10 cellular contexts compared by ENCODE assay signal in genomic region chr14:24315243-24315806, GRCh38. TPM values are rescaled to one million over a fixed set of nuclear protein-coding genes. Genes with fewer than 3 reads are reported as not detected.
DNase-seq lines count a peak whose midpoint lies in the region; ATAC-seq and TF ChIP-seq lines count a peak whose summit lies in the region.
"Had no signal": no experiment of that assay in that cellular context is flagged by ENCODE, and none has a peak within 500 bp of the region (broad histone marks: within the 10 kb centered on the region; RNA-seq: fewer than 3 reads in every experiment).

No MANE protein-coding gene starts in this region.

- H3K27me3 ChIP-seq in mucosa of rectum (ENCODE audit: control insufficient read depth in 2 of 2, insufficient read depth in 2 of 2, low read length in 2 of 2) (peaks cover 0 to 3% of the 10 kb centered on the region in 2 donors), thyroid gland (no peaks in the 10 kb centered on the region)

- H3K36me3 ChIP-seq in mucosa of rectum (ENCODE audit: control insufficient read depth in 2 of 2, insufficient read depth in 2 of 2, low read length in 2 of 2) = no peaks in the 10 kb centered on the region
- no peaks in the 10 kb centered on the region for H3K36me3 ChIP-seq in thyroid gland

- H3K4me1 ChIP-seq in mucosa of rectum (ENCODE audit: control insufficient read depth in 2 of 2, insufficient read depth in 2 of 2, low read length in 2 of 2) (peaks cover 21 to 32% of the 10 kb centered on the region in 2 donors), thyroid gland (peaks cover 10 to 56% of the 10 kb centered on the region in 2 donors)

- H3K9me3 Mint-ChIP-seq in activated CD4-positive, alpha-beta T cell treated with anti-CD3 and anti-CD28 coated beads, Interleukin-2, amount 10 ng/mL, durations not matched to agents 7 days and 5 days = no peaks in the 10 kb centered on the region
- no peaks in the 10 kb centered on the region for H3K9me3 Mint-ChIP-seq in central memory CD8-positive, alpha-beta T cell

- H3K9me3 ChIP-seq in mucosa of rectum (ENCODE audit: control insufficient read depth in 2 of 2, low read length in 2 of 2) (no peaks in the 10 kb centered on the region), thyroid gland (no peaks in the 10 kb centered on the region)
- H3K9me3 ChIP-seq: A549 had no signal

- CTCF ChIA-PET in activated CD4-positive, alpha-beta T cell treated with anti-CD3 and anti-CD28 coated beads, Interleukin-2, amount 10 ng/mL, durations not matched to agents 7 days and 5 days (lab: Charles Lee) = interaction anchor here (0.7 to 1.1 kb wide), 2 partner anchors 22 to 25 kb away, joined by 3 read pairs; no protein-coding TSS in a partner anchor

- peaks cover 28% of the 10 kb centered on the region for H3K36me3 Mint-ChIP-seq in activated CD4-positive, alpha-beta T cell treated with anti-CD3 and anti-CD28 coated beads, Interleukin-2, amount 10 ng/mL, durations not matched to agents 7 days and 5 days (ENCODE audit: low read depth)
- peaks cover 7% of the 10 kb centered on the region for H3K36me3 Mint-ChIP-seq in central memory CD8-positive, alpha-beta T cell (ENCODE audit: insufficient read depth)

- no peak for TF ChIP-seq CTCF in thyroid gland (IDR thresholded peaks at IDR 0.05)

- intact Hi-C loops in thyroid gland (cut with DNase I) = no loop called here

- peak overlapping the region; percentile 48 to 53 for H3K27ac ChIP-seq in mucosa of rectum (ENCODE audit: low read depth in 2 of 2, low read length in 2 of 2)
- peak overlapping the region in 2 of 3 donors; percentile 49 to 52 for H3K27ac ChIP-seq in thyroid gland
- H3K27ac ChIP-seq: A549 had no signal

- 83 to 94% methylated on average over 10 of the region's 10 CpGs for WGBS in thyroid gland, 2 donors

- no peak for DNase-seq in activated CD4-positive, alpha-beta T cell treated with anti-CD3 and anti-CD28 coated beads, Interleukin-2, amount 10 ng/mL, durations not matched to agents 7 days and 5 days
- no peak for DNase-seq in activated CD4-positive, alpha-beta T cell treated with anti-CD3 and anti-CD28 coated beads for 4 hours
- DNase-seq in central memory CD8-positive, alpha-beta T cell (ENCODE audit: low spot score in 2 of 2) = no peak
- DNase-seq in thyroid gland (no peak), NCI-H446 treated with DMSO at 0.1 percent for 48 hours (lab: John Stamatoyannopoulos, UW) (no peak)
- no peak for DNase-seq in activated effector memory CD4-positive, alpha-beta T cell treated with anti-CD3 and anti-CD28 coated beads, Interleukin-2, amount 50 U/mL, for 16 hours
- DNase-seq: NCI-H510A had no signal

- POLR2A ChIA-PET in activated CD4-positive, alpha-beta T cell treated with anti-CD3 and anti-CD28 coated beads, Interleukin-2, amount 10 ng/mL, durations not matched to agents 7 days and 5 days (lab: Charles Lee) = no interaction called here

- peaks cover 7% of the 10 kb centered on the region for H3K27me3 Mint-ChIP-seq in activated CD4-positive, alpha-beta T cell treated with anti-CD3 and anti-CD28 coated beads, Interleukin-2, amount 10 ng/mL, durations not matched to agents 7 days and 5 days
- H3K27me3 Mint-ChIP-seq in central memory CD8-positive, alpha-beta T cell = no peaks in the 10 kb centered on the region

- no peak for ATAC-seq in central memory CD8-positive, alpha-beta T cell (replicated peaks; ENCODE audit: extremely low read depth, poor library complexity, severe bottlenecking)
- no peak for ATAC-seq in GM19395 (IDR thresholded peaks at IDR 0.05; ENCODE audit: unreplicated experiment)
- ATAC-seq: A549 had no signal

- H3K27ac Mint-ChIP-seq in activated CD4-positive, alpha-beta T cell treated with anti-CD3 and anti-CD28 coated beads, Interleukin-2, amount 10 ng/mL, durations not matched to agents 7 days and 5 days = peak overlapping the region; percentile 66
- peak overlapping the region; percentile 8 for H3K27ac Mint-ChIP-seq in central memory CD8-positive, alpha-beta T cell (ENCODE audit: low read depth)

- peak overlapping the region; percentile 33 to 34 for H3K4me3 ChIP-seq in mucosa of rectum (ENCODE audit: low read length in 2 of 2)
- H3K4me3 ChIP-seq in thyroid gland (replicated peaks in 1 of 3) = no peak overlapping the region
- H3K4me3 ChIP-seq: A549 had no signal

- no peak overlapping the region for H3K4me3 Mint-ChIP-seq in activated CD4-positive, alpha-beta T cell treated with anti-CD3 and anti-CD28 coated beads, Interleukin-2, amount 10 ng/mL, durations not matched to agents 7 days and 5 days
- peak overlapping the region; percentile 25 for H3K4me3 Mint-ChIP-seq in central memory CD8-positive, alpha-beta T cell

- no peak for TF ChIP-seq POLR2A in thyroid gland (IDR thresholded peaks at IDR 0.05)

- peaks cover 58% of the 10 kb centered on the region for H3K4me1 Mint-ChIP-seq in activated CD4-positive, alpha-beta T cell treated with anti-CD3 and anti-CD28 coated beads, Interleukin-2, amount 10 ng/mL, durations not matched to agents 7 days and 5 days
- peaks cover 56% of the 10 kb centered on the region for H3K4me1 Mint-ChIP-seq in central memory CD8-positive, alpha-beta T cell

- peak overlapping the region in 1 of 2 donors; percentile 33 for H3K9ac ChIP-seq in mucosa of rectum (ENCODE audit: low read depth in 1 of 2, low read length in 2 of 2)

RNA-seq across cellular contexts. Expression of gene LTB4R, which starts 4.0 kb away (rescaled TPM):
- 10 to 100 TPM; 26.6 to 28.3 TPM for total RNA-seq in activated CD4-positive, alpha-beta T cell treated with anti-CD3 and anti-CD28 coated beads, Interleukin-2, amount 10 ng/mL, durations not matched to agents 7 days and 5 days
- 1 to 10 TPM; 4.2 to 7.4 (median 4.3) TPM for total RNA-seq in thyroid gland

RNA-seq across cellular contexts. Expression of gene LTB4R2, which starts 5.4 kb away (rescaled TPM):
- total RNA-seq in activated CD4-positive, alpha-beta T cell treated with anti-CD3 and anti-CD28 coated beads, Interleukin-2, amount 10 ng/mL, durations not matched to agents 7 days and 5 days = 10 to 100 TPM; 18.6 to 21.7 TPM
- 10 to 100 TPM in 2 of 4 donors, 1 to 10 TPM in 2; 6.8 to 18.5 (median 10.9) TPM for total RNA-seq in thyroid gland

RNA-seq across cellular contexts. Expression of gene CIDEB, which starts 7.5 kb away (rescaled TPM):
- total RNA-seq in activated CD4-positive, alpha-beta T cell treated with anti-CD3 and anti-CD28 coated beads, Interleukin-2, amount 10 ng/mL, durations not matched to agents 7 days and 5 days = 10 to 100 TPM; 28.7 to 30.9 TPM
- 10 to 100 TPM in 1 of 4 donors, 1 to 10 TPM in 3; 4.6 to 13.0 (median 9.5) TPM for total RNA-seq in thyroid gland

RNA-seq across cellular contexts. Expression of gene NOP9, which starts 15.7 kb away (rescaled TPM):
- 10 to 100 TPM; 30.8 to 35.2 TPM for total RNA-seq in activated CD4-positive, alpha-beta T cell treated with anti-CD3 and anti-CD28 coated beads, Interleukin-2, amount 10 ng/mL, durations not matched to agents 7 days and 5 days
- 10 to 100 TPM; 16.4 to 22.3 (median 20.7) TPM for total RNA-seq in thyroid gland

RNA-seq across cellular contexts. Expression of gene DHRS1, which starts 15.7 kb away (rescaled TPM):
- total RNA-seq in activated CD4-positive, alpha-beta T cell treated with anti-CD3 and anti-CD28 coated beads, Interleukin-2, amount 10 ng/mL, durations not matched to agents 7 days and 5 days = 10 to 100 TPM; 31.7 to 35.0 TPM
- total RNA-seq in thyroid gland = 10 to 100 TPM; 35.2 to 59.3 (median 38.3) TPM

Comparison
In these comparisons a context has a peak if more than half of its experiments do, and no peak if none do; other contexts are left out.
1. H3K4me3 ChIP-seq: peak in mucosa of rectum (2 of 2); none in thyroid gland (0 of 3).